8 cellular contexts compared by ENCODE assay signal in the genomic region with DNA sequence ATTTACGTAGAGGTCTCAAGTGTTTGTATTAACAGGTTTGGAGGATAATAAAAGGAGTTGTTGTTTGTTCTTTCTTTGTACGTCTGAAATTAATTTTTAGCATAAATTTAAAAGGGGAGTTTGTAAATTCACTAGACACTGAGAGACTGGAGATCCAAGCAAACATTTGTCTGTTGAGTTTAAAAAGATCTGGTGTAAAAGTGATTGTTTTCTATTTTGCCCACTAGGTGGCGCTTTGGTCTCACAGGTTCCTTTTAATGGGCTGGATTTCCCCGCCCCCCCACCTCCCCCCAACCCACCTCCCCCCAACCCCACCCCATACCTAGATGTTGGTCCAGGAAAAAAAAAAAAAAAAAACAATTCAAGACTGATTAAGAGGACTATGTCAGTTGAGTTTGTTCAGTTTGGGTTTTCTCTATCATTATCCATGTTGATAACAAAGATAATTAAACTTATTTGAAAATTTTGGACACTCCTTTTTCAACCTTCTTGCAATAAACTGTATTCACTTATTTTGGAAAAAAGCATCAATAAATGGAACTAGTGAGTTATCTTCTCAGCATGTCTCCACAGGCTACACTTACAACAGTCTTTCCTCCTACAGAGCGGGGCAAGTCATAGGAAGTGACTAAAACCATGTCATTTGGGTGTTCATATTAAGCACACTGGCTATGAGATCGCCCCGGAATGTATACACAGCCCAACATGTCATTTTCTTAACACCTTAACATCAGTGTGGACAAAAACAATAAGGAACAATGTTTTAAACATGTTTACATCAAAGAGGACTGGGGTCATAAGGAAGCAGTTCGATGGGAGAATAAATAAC.
DNase-seq lines count a peak whose midpoint lies in the region; ATAC-seq, FAIRE-seq and TF ChIP-seq lines count a peak whose summit lies in the region.

No MANE protein-coding gene starts in this region.

- no peak overlapping the region for H2BK15ac ChIP-seq in H1 (ENCODE audit: low read length)

- TF ChIP-seq EP300 in H1 (IDR thresholded peaks at IDR 0.05; ENCODE audit: borderline replicate concordance in 1 of 2, low read depth in 2 of 2, low read length in 2 of 2), result no peak

- no peak overlapping the region for H2BK20ac ChIP-seq in H1 (ENCODE audit: low read length)

- H2AFZ ChIP-seq in H1 (ENCODE audit: low read length), result 0 out of 2 replicates have a peak overlapping the region, but pooled peaks have one; percentile 16
- peak overlapping the region; percentile 57 for H2AFZ ChIP-seq in osteoblast (ENCODE audit: low read length)

- H2BK12ac ChIP-seq in H1 (ENCODE audit: low read depth, low read length), result no peak overlapping the region

- TF ChIP-seq RAD21 in H1 (IDR thresholded peaks at IDR 0.05 in 1 of 2, conservative IDR thresholded peaks at IDR 0.05 in 1 of 2; ENCODE audit: low read depth in 2 of 2, low read length in 2 of 2), result peak; percentile 66 to 72

- ATAC-seq in GM19351 (IDR thresholded peaks at IDR 0.05; ENCODE audit: unreplicated experiment) (peak; percentile 51), GM21515 (IDR thresholded peaks at IDR 0.05; ENCODE audit: unreplicated experiment) (no peak)

- H3K9me3 ChIP-seq in H1 (ENCODE audit: insufficient read depth in 2 of 2, low read depth in 1 of 2, low read length in 1 of 2) (no peaks in the 10 kb centered on the region), osteoblast (ENCODE audit: low read depth, low read length) (no peaks in the 10 kb centered on the region)

- no peak overlapping the region for H3K4me2 ChIP-seq in H1 (ENCODE audit: insufficient read depth in 1 of 2, low read depth in 2 of 2, low read length in 2 of 2)
- peak overlapping the region; percentile 49 for H3K4me2 ChIP-seq in osteoblast (ENCODE audit: insufficient read depth, low read length)

- no peak overlapping the region for H3K18ac ChIP-seq in H1 (ENCODE audit: extremely low read depth, low read length)

- H2BK5ac ChIP-seq in H1 (ENCODE audit: low read depth, low read length), result no peak overlapping the region

- no peak overlapping the region for H3K14ac ChIP-seq in H1 (ENCODE audit: insufficient read length)

- no peaks in the 10 kb centered on the region for H3K4me1 ChIP-seq in H1 (replicated peaks in 1 of 4; ENCODE audit: control insufficient read depth in 3 of 4, insufficient read depth in 4 of 4, low read length in 3 of 4)
- H3K4me1 ChIP-seq in osteoblast (ENCODE audit: insufficient read depth, low read length), result peaks cover under 1% of the 10 kb centered on the region

- no peak overlapping the region for H2BK120ac ChIP-seq in H1 (replicated peaks; ENCODE audit: low read depth, low read length)

- H4K8ac ChIP-seq in H1 (ENCODE audit: extremely low read depth, insufficient read depth, low read length), result no peak overlapping the region

- WGBS in H1 (ENCODE audit: extremely low coverage in 1 of 2, insufficient coverage in 1 of 2, insufficient read length in 1 of 2, insufficient replicate concordance in 2 of 2, low coverage in 1 of 2, low lambda C conversion rate in 2 of 2, missing lambda C conversion rate in 1 of 2), 2 experiments, result 66% methylated on average over 7 of the region's 8 CpGs; no CpG with 5 or more reads in 1 of the 2 experiments

- H3K4me3 ChIP-seq in H1 (ENCODE audit: extremely low read depth in 1 of 4, insufficient read depth in 2 of 4, low read depth in 3 of 4, low read length in 4 of 4) (no peak overlapping the region), osteoblast (ENCODE audit: insufficient read depth, low read length) (no peak overlapping the region)

- H3K4ac ChIP-seq in H1 (replicated peaks; ENCODE audit: insufficient read length, low read depth, low read length), result no peak overlapping the region

- H4K20me1 ChIP-seq in H1 (replicated peaks in 1 of 2; ENCODE audit: control insufficient read depth in 1 of 2, insufficient read depth in 2 of 2, low read length in 2 of 2) (no peaks in the 10 kb centered on the region), osteoblast (ENCODE audit: insufficient read depth, low read length) (no peaks in the 10 kb centered on the region)

- H3K9ac ChIP-seq in H1 (replicated peaks in 1 of 4; ENCODE audit: extremely low read depth in 1 of 4, low read depth in 3 of 4, low read length in 3 of 4), result no peak overlapping the region

- peak in 2 of 3 experiments; percentile 36 to 48; a peak in 2 of 4 replicates for TF ChIP-seq CTCF in H1 (IDR thresholded peaks at IDR 0.05; ENCODE audit: control extremely low read depth in 1 of 3, insufficient read depth in 1 of 3, low read depth in 1 of 3, low read length in 3 of 3)
- TF ChIP-seq CTCF in osteoblast (IDR thresholded peaks at IDR 0.05; ENCODE audit: extremely low read depth, low read depth, low read length), result peak; percentile 28

- H3K27me3 ChIP-seq in H1 (replicated peaks in 1 of 4; ENCODE audit: control insufficient read depth in 3 of 4, extremely low read depth in 1 of 4, insufficient read depth in 3 of 4, low read length in 3 of 4), result no peaks in the 10 kb centered on the region; a peak in 1 of 7 replicates
- no peaks in the 10 kb centered on the region for H3K27me3 ChIP-seq in osteoblast (ENCODE audit: insufficient read depth, low read length)

- CTCF ChIA-PET in H1 (lab: Charles Lee; ENCODE audit: partially characterized antibody), result interaction anchor here (0.7 to 1.8 kb wide), 6 partner anchors 10 to 533 kb away, joined by 3 to 4 read pairs (median 4); no protein-coding TSS in a partner anchor

- POLR2A ChIA-PET in H1 (lab: Charles Lee; ENCODE audit: partially characterized antibody), result no interaction called here

- H3K79me1 ChIP-seq in H1 (ENCODE audit: low read depth, low read length), result no peaks in the 10 kb centered on the region

- H3K79me2 ChIP-seq in H1 (ENCODE audit: control insufficient read depth in 1 of 2, insufficient read depth in 2 of 2, low read length in 2 of 2) (no peaks in the 10 kb centered on the region), osteoblast (ENCODE audit: insufficient read depth, low read length) (no peaks in the 10 kb centered on the region)

- no peak overlapping the region for H3K23ac ChIP-seq in H1 (ENCODE audit: insufficient read length)

- peak; percentile 55 for DNase-seq in Ammon's horn (ENCODE audit: low spot score)
- peak; percentile 46 for DNase-seq in NCI-H748 (lab: John Stamatoyannopoulos, UW; ENCODE audit: unreplicated experiment)
- DNase-seq in H1 (ENCODE audit: low read depth in 1 of 2, low spot score in 2 of 2), result no peak
- no peak for DNase-seq in osteoblast (ENCODE audit: insufficient read length, low spot score, missing footprints)
- no peak for DNase-seq in DMS79 treated with DMSO at 0.1 percent for 48 hours (lab: John Stamatoyannopoulos, UW)
- no peak for DNase-seq in activated CD8-positive, alpha-beta memory T cell treated with anti-CD3 and anti-CD28 coated beads, Interleukin-2, amount 50 U/mL, for 48 hours

- H2AK5ac ChIP-seq in H1 (ENCODE audit: low read depth, low read length), result no peak overlapping the region

- H4K91ac ChIP-seq in H1 (replicated peaks; ENCODE audit: insufficient read length, low read length), result no peak overlapping the region

- no peak overlapping the region for H4K5ac ChIP-seq in H1 (ENCODE audit: insufficient read length, low read depth, low read length)

- FAIRE-seq in H1 (lab: Jason Lieb, UNC), result peak; percentile 72

- H3K56ac ChIP-seq in H1 (replicated peaks; ENCODE audit: insufficient read length, low read depth, low read length), result no peak overlapping the region

- H3K23me2 ChIP-seq in H1 (ENCODE audit: low read depth, low read length), result no peaks in the 10 kb centered on the region

- H3K27ac ChIP-seq in H1 (ENCODE audit: low read depth, low read length) (no peak overlapping the region), osteoblast (ENCODE audit: low read depth, low read length) (peak overlapping the region; percentile 70)

- TF ChIP-seq POLR2A in H1 (IDR thresholded peaks at IDR 0.05; ENCODE audit: control extremely low read depth in 1 of 2, low read depth in 2 of 2, low read length in 2 of 2), result no peak

- H3K36me3 ChIP-seq in H1 (ENCODE audit: control insufficient read depth in 2 of 4, insufficient read depth in 4 of 4, low read length in 3 of 4) (no peaks in the 10 kb centered on the region), osteoblast (ENCODE audit: insufficient read depth, low read length) (no peaks in the 10 kb centered on the region)

TF ChIP-seq in H1, 55 proteins besides CTCF, POLR2A, EP300 and RAD21 (continues in another document):
- TF ChIP-seq CTBP2 (IDR thresholded peaks at IDR 0.05; ENCODE audit: borderline replicate concordance, insufficient read depth, insufficient read length, low read length) (no peak), SP1 (IDR thresholded peaks at IDR 0.05; ENCODE audit: low read depth, low read length) (no peak), NANOG (IDR thresholded peaks at IDR 0.05; ENCODE audit: insufficient read depth, low read depth, low read length, poor library complexity, severe bottlenecking) (no peak), KDM5A (IDR thresholded peaks at IDR 0.05; ENCODE audit: low read length) (no peak), CREB1 (IDR thresholded peaks at IDR 0.05) (no peak), BRCA1 (IDR thresholded peaks at IDR 0.05; ENCODE audit: low read depth, low read length) (no peak), CBX5 (IDR thresholded peaks at IDR 0.05; ENCODE audit: low read depth, low read length) (no peak), FOSL1 (IDR thresholded peaks at IDR 0.05; ENCODE audit: insufficient read depth, low read depth, low read length) (no peak), SIRT6 (IDR thresholded peaks at IDR 0.05; ENCODE audit: low read length) (no peak)
- TF ChIP-seq, protein P1, sequence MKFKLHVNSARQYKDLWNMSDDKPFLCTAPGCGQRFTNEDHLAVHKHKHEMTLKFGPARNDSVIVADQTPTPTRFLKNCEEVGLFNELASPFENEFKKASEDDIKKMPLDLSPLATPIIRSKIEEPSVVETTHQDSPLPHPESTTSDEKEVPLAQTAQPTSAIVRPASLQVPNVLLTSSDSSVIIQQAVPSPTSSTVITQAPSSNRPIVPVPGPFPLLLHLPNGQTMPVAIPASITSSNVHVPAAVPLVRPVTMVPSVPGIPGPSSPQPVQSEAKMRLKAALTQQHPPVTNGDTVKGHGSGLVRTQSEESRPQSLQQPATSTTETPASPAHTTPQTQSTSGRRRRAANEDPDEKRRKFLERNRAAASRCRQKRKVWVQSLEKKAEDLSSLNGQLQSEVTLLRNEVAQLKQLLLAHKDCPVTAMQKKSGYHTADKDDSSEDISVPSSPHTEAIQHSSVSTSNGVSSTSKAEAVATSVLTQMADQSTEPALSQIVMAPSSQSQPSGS (IDR thresholded peaks at IDR 0.05; ENCODE audit: low read length), result no peak

Comparison
In these comparisons a context has a peak if more than half of its experiments do, and no peak if none do; other contexts are left out.
1. DNase-seq: peak in Ammon's horn (single experiment) and NCI-H748 (single experiment); none in H1 (0 of 2), osteoblast (single experiment), DMS79 treated with DMSO at 0.1 percent for 48 hours (single experiment) and activated CD8-positive, alpha-beta memory T cell treated with anti-CD3 and anti-CD28 coated beads, Interleukin-2, amount 50 U/mL, for 48 hours (single experiment).